ENCODE assay signal across 19 cellular contexts in genomic region chr19:4075373-4075772, GRCh38. TPM values are rescaled to one million over a fixed set of nuclear protein-coding genes. Genes with fewer than 3 reads are reported as not detected.
DNase-seq lines count a peak whose midpoint lies in the region; ATAC-seq lines count a peak whose summit lies in the region.
"Had no signal": no experiment of that assay in that cellular context is flagged by ENCODE, and none has a peak within 500 bp of the region (broad histone marks: within the 10 kb centered on the region; RNA-seq: fewer than 3 reads in every experiment).

No MANE protein-coding gene starts in this region.

- POLR2A ChIA-PET in T-cell (lab: Charles Lee) = interaction anchor here in 1 of 2 donors (0.8 kb wide), 1 partner anchor 327 kb away, joined by 14 read pairs; the partner anchor contains the start of gene CHAF1A

- ATAC-seq in T-helper 17 cell = no peak
- no peak for ATAC-seq in T-cell (replicated peaks in 1 of 4)
- ATAC-seq: foreskin keratinocyte, sciatic nerve had no signal

- H3K9me3 Mint-ChIP-seq in activated CD4-positive, alpha-beta T cell treated with anti-CD3 and anti-CD28 coated beads, Interleukin-2, amount 10 ng/mL, durations not matched to agents 24 days and 14 days = no peaks in the 10 kb centered on the region
- no peaks in the 10 kb centered on the region for H3K9me3 Mint-ChIP-seq in dendritic cell treated with granulocyte-macrophage colony-stimulating factor and Interleukin-4, amounts not matched to agents 40 ng/mL and 50 ng/mL, for 4 days
- H3K9me3 Mint-ChIP-seq in T-cell = no peaks in the 10 kb centered on the region
- H3K9me3 Mint-ChIP-seq: endodermal cell had no signal

- H3K4me3 Mint-ChIP-seq in activated CD4-positive, alpha-beta T cell treated with anti-CD3 and anti-CD28 coated beads, Interleukin-2, amount 10 ng/mL, durations not matched to agents 24 days and 14 days = peak overlapping the region; percentile 48
- peak overlapping the region; percentile 50 for H3K4me3 Mint-ChIP-seq in T-helper 17 cell
- peak overlapping the region; percentile 13 for H3K4me3 Mint-ChIP-seq in dendritic cell treated with granulocyte-macrophage colony-stimulating factor and Interleukin-4, amounts not matched to agents 40 ng/mL and 50 ng/mL, for 4 days
- H3K4me3 Mint-ChIP-seq in T-cell = peak overlapping the region in 1 of 3 donors; percentile 36
- H3K4me3 Mint-ChIP-seq: endodermal cell had no signal

- DNase-seq in activated CD4-positive, alpha-beta T cell treated with anti-CD3 and anti-CD28 coated beads, Interleukin-2, amount 10 ng/mL, durations not matched to agents 24 days and 14 days = peak; percentile 76
- DNase-seq in activated CD4-positive, alpha-beta T cell treated with anti-CD3 and anti-CD28 coated beads, Interleukin-2, amount 50 U/mL, for 1 hour = no peak
- no peak for DNase-seq in T-helper 17 cell
- peak; percentile 66 for DNase-seq in stimulated activated CD8-positive, alpha-beta memory T cell treated with anti-CD3 and anti-CD28 coated beads, Interleukin-4, amount 100 ng/mL, for 48 hours
- DNase-seq in NCI-H524 (lab: John Stamatoyannopoulos, UW) = no peak
- no peak for DNase-seq in NCI-H2227 treated with DMSO at 0.1 percent for 48 hours (lab: John Stamatoyannopoulos, UW)
- DNase-seq in T-cell = no peak
- DNase-seq: ACHN; activated CD4-positive, CD25-positive, alpha-beta regulatory T cell treated with anti-CD3 and anti-CD28 coated beads, Interleukin-2, amount 50 U/mL, for 72 hours; activated effector memory CD4-positive, alpha-beta T cell treated with anti-CD3 and anti-CD28 coated beads, Interleukin-2, amount 50 U/mL, for 16 hours; endodermal cell; foreskin keratinocyte; KG1; mesendoderm; NCI-H146; OCI-M1 had no signal

- H3K36me3 Mint-ChIP-seq in activated CD4-positive, alpha-beta T cell treated with anti-CD3 and anti-CD28 coated beads, Interleukin-2, amount 10 ng/mL, durations not matched to agents 24 days and 14 days (ENCODE audit: low read depth) = no peaks in the 10 kb centered on the region
- H3K36me3 Mint-ChIP-seq in T-helper 17 cell (ENCODE audit: low read depth) (no peaks in the 10 kb centered on the region), T-cell (no peaks in the 10 kb centered on the region)
- H3K36me3 Mint-ChIP-seq in dendritic cell treated with granulocyte-macrophage colony-stimulating factor and Interleukin-4, amounts not matched to agents 40 ng/mL and 50 ng/mL, for 4 days (ENCODE audit: low read depth) = no peaks in the 10 kb centered on the region

- H3K4me1 Mint-ChIP-seq in activated CD4-positive, alpha-beta T cell treated with anti-CD3 and anti-CD28 coated beads, Interleukin-2, amount 10 ng/mL, durations not matched to agents 24 days and 14 days = peaks cover 33% of the 10 kb centered on the region
- H3K4me1 Mint-ChIP-seq in T-helper 17 cell (peaks cover 9% of the 10 kb centered on the region), T-cell (peaks cover 10 to 36% (median 21%) of the 10 kb centered on the region in 3 donors)
- peaks cover 62% of the 10 kb centered on the region for H3K4me1 Mint-ChIP-seq in dendritic cell treated with granulocyte-macrophage colony-stimulating factor and Interleukin-4, amounts not matched to agents 40 ng/mL and 50 ng/mL, for 4 days (ENCODE audit: low read depth)
- H3K4me1 Mint-ChIP-seq: endodermal cell had no signal

- intact Hi-C loops in activated CD4-positive, alpha-beta T cell treated with anti-CD3 and anti-CD28 coated beads, Interleukin-2, amount 10 ng/mL, durations not matched to agents 24 days and 14 days (cut with micrococcal nuclease) = loop anchor here (2.0 kb wide), 1 partner anchor 13 kb away; no protein-coding TSS in a partner anchor
- intact Hi-C loops in dendritic cell treated with granulocyte-macrophage colony-stimulating factor and Interleukin-4, amounts not matched to agents 40 ng/mL and 50 ng/mL, for 4 days (cut with micrococcal nuclease) = no loop called here

- no peaks in the 10 kb centered on the region for H3K9me3 ChIP-seq in T-helper 17 cell (ENCODE audit: control insufficient read depth, low read length, poor library complexity, severe bottlenecking)
- H3K9me3 ChIP-seq: tibial nerve had no signal

- peak overlapping the region; percentile 86 for H3K27ac Mint-ChIP-seq in activated CD4-positive, alpha-beta T cell treated with anti-CD3 and anti-CD28 coated beads, Interleukin-2, amount 10 ng/mL, durations not matched to agents 24 days and 14 days
- no peak overlapping the region for H3K27ac Mint-ChIP-seq in T-helper 17 cell
- peak overlapping the region; percentile 83 for H3K27ac Mint-ChIP-seq in dendritic cell treated with granulocyte-macrophage colony-stimulating factor and Interleukin-4, amounts not matched to agents 40 ng/mL and 50 ng/mL, for 4 days
- peak overlapping the region in 1 of 2 donors; percentile 25 for H3K27ac Mint-ChIP-seq in T-cell
- H3K27ac Mint-ChIP-seq: endodermal cell had no signal

- H3K27me3 Mint-ChIP-seq in activated CD4-positive, alpha-beta T cell treated with anti-CD3 and anti-CD28 coated beads, Interleukin-2, amount 10 ng/mL, durations not matched to agents 24 days and 14 days = no peaks in the 10 kb centered on the region
- no peaks in the 10 kb centered on the region for H3K27me3 Mint-ChIP-seq in T-helper 17 cell
- H3K27me3 Mint-ChIP-seq in dendritic cell treated with granulocyte-macrophage colony-stimulating factor and Interleukin-4, amounts not matched to agents 40 ng/mL and 50 ng/mL, for 4 days = no peaks in the 10 kb centered on the region
- H3K27me3 Mint-ChIP-seq in T-cell = no peaks in the 10 kb centered on the region

- CTCF ChIA-PET in T-cell (lab: Charles Lee) = no interaction called here

RNA-seq across cellular contexts. Expression of gene ZBTB7A, which starts 8.7 kb away (rescaled TPM):
- total RNA-seq in activated CD4-positive, alpha-beta T cell treated with anti-CD3 and anti-CD28 coated beads, Interleukin-2, amount 10 ng/mL, durations not matched to agents 24 days and 14 days = 35.8 and 39.6 TPM in 2 replicates
- total RNA-seq in T-helper 17 cell (10 to 100 TPM; 47.3 to 51.1 TPM), T-cell (10 to 100 TPM; 43.6 to 85.7 (median 81.8) TPM)

RNA-seq across cellular contexts. Expression of gene MAP2K2, which starts 48.5 kb away (rescaled TPM):
- 125 and 135 TPM in 2 replicates for total RNA-seq in activated CD4-positive, alpha-beta T cell treated with anti-CD3 and anti-CD28 coated beads, Interleukin-2, amount 10 ng/mL, durations not matched to agents 24 days and 14 days
- total RNA-seq in T-helper 17 cell (10 to 100 TPM; 94.3 to 94.6 TPM), T-cell (100 to 1,000 TPM; 101 to 152 (median 141) TPM)

Comparison
In these comparisons a context has a peak if more than half of its experiments do, and no peak if none do; other contexts are left out.
1. DNase-seq: peak in activated CD4-positive, alpha-beta T cell treated with anti-CD3 and anti-CD28 coated beads, Interleukin-2, amount 10 ng/mL, durations not matched to agents 24 days and 14 days (single experiment) and stimulated activated CD8-positive, alpha-beta memory T cell treated with anti-CD3 and anti-CD28 coated beads, Interleukin-4, amount 100 ng/mL, for 48 hours (single experiment); none in activated CD4-positive, alpha-beta T cell treated with anti-CD3 and anti-CD28 coated beads, Interleukin-2, amount 50 U/mL, for 1 hour (single experiment), T-helper 17 cell (0 of 3), NCI-H524 (0 of 2), NCI-H2227 treated with DMSO at 0.1 percent for 48 hours (single experiment) and T-cell (0 of 34).